14 cellular contexts compared by ENCODE assay signal in genomic region chr22:46011627-46012181, GRCh38. TPM values are rescaled to one million over a fixed set of nuclear protein-coding genes. Genes with fewer than 3 reads are reported as not detected.
A peak's percentile ranks its signal among the peaks of the same experiment; 100 is the strongest.
DNase-seq lines count a peak whose midpoint lies in the region; ATAC-seq and TF ChIP-seq lines count a peak whose summit lies in the region.
"Had no signal": no experiment of that assay in that cellular context is flagged by ENCODE, and none has a peak within 500 bp of the region (broad histone marks: within the 10 kb centered on the region; RNA-seq: fewer than 3 reads in every experiment).

No MANE protein-coding gene starts in this region.

- H3K9me3 Mint-ChIP-seq in CD4-positive, alpha-beta memory T cell = peaks cover 0 to 15% (median 6%) of the 10 kb centered on the region in 8 donors

- no peaks in the 10 kb centered on the region for H3K27me3 Mint-ChIP-seq in CD4-positive, alpha-beta memory T cell
- H3K27me3 Mint-ChIP-seq: activated CD4-positive, alpha-beta memory T cell treated with anti-CD3 and anti-CD28 coated beads, Interleukin-2, amount 10 ng/mL, durations not matched to agents 7 days and 5 days; activated naive CD8-positive, alpha-beta T cell had no signal

- peaks cover 0 to 9% of the 10 kb centered on the region in 2 donors for H3K9me3 ChIP-seq in CD4-positive, alpha-beta memory T cell (ENCODE audit: control insufficient read depth in 1 of 2, low read length in 2 of 2)
- no peaks in the 10 kb centered on the region for H3K9me3 ChIP-seq in sigmoid colon
- H3K9me3 ChIP-seq: tibial artery had no signal

- no peak overlapping the region for H3K27ac ChIP-seq in CD4-positive, alpha-beta memory T cell (ENCODE audit: low read depth, low read length)
- H3K27ac ChIP-seq in layer of hippocampus (ENCODE audit: low read depth, low read length) (peak overlapping the region; percentile 95), sigmoid colon (peak overlapping the region; percentile 87 to 99 (median 96))

- CTCF ChIA-PET in CD4-positive, alpha-beta memory T cell (lab: Charles Lee; ENCODE audit: partially characterized antibody) = interaction anchor here (0.8 to 6.3 kb wide), 7 partner anchors 11 to 108 kb away, joined by 3 to 81 read pairs (median 6); no protein-coding TSS in a partner anchor

- intact Hi-C loops in CD4-positive, alpha-beta memory T cell (cut with micrococcal nuclease) = loop anchor here (5.0 kb wide), 1 partner anchor 286 kb away; the partner anchor contains the start of gene GTSE1
- intact Hi-C loops in sigmoid colon (cut with DNase I) = loop anchor here (5.0 kb wide), 1 partner anchor 81 kb away; no protein-coding TSS in a partner anchor

- no peaks in the 10 kb centered on the region for H3K27me3 ChIP-seq in CD4-positive, alpha-beta memory T cell (ENCODE audit: insufficient read depth, low read length)
- H3K27me3 ChIP-seq in layer of hippocampus (ENCODE audit: control insufficient read depth, insufficient read depth, low read length) = no peaks in the 10 kb centered on the region
- no peaks in the 10 kb centered on the region for H3K27me3 ChIP-seq in sigmoid colon
- H3K27me3 ChIP-seq: tibial artery had no signal

- H3K27ac Mint-ChIP-seq in CD4-positive, alpha-beta memory T cell = peak overlapping the region in 3 of 7 donors; percentile 35 to 63 (median 42)
- H3K27ac Mint-ChIP-seq: activated CD4-positive, alpha-beta memory T cell treated with anti-CD3 and anti-CD28 coated beads, Interleukin-2, amount 10 ng/mL, durations not matched to agents 7 days and 5 days; activated naive CD8-positive, alpha-beta T cell had no signal

- TF ChIP-seq EP300 in sigmoid colon (IDR thresholded peaks at IDR 0.05) = no peak

- H3K4me3 Mint-ChIP-seq in CD4-positive, alpha-beta memory T cell = peak overlapping the region in 5 of 8 donors; percentile 10 to 71 (median 35)
- H3K4me3 Mint-ChIP-seq: activated CD4-positive, alpha-beta memory T cell treated with anti-CD3 and anti-CD28 coated beads, Interleukin-2, amount 10 ng/mL, durations not matched to agents 7 days and 5 days; activated naive CD8-positive, alpha-beta T cell had no signal

- no peaks in the 10 kb centered on the region for H3K36me3 ChIP-seq in CD4-positive, alpha-beta memory T cell (ENCODE audit: insufficient read depth, low read length)
- H3K36me3 ChIP-seq in sigmoid colon = no peaks in the 10 kb centered on the region
- H3K36me3 ChIP-seq: tibial artery had no signal

- H3K36me3 Mint-ChIP-seq in CD4-positive, alpha-beta memory T cell = no peaks in the 10 kb centered on the region
- H3K36me3 Mint-ChIP-seq: activated naive CD8-positive, alpha-beta T cell had no signal

- peaks cover 5 to 17% (median 9%) of the 10 kb centered on the region in 4 donors for H3K4me1 Mint-ChIP-seq in CD4-positive, alpha-beta memory T cell

- no peak for TF ChIP-seq CTCF in sigmoid colon (IDR thresholded peaks at IDR 0.05)

- no peak for ATAC-seq in GM18519 (IDR thresholded peaks at IDR 0.05; ENCODE audit: low FRiP score, unreplicated experiment)

- POLR2A ChIA-PET in CD4-positive, alpha-beta memory T cell (lab: Charles Lee; ENCODE audit: partially characterized antibody) = interaction anchor here (1.5 to 6.6 kb wide), 2 partner anchors 25 to 102 kb away, joined by 5 to 73 read pairs; no protein-coding TSS in a partner anchor

- WGBS in sigmoid colon, 2 donors = 87% methylated on average over 18 of the region's 18 CpGs

- TF ChIP-seq POLR2A in sigmoid colon (IDR thresholded peaks at IDR 0.05) = no peak

- no peak for DNase-seq in CD4-positive, alpha-beta memory T cell
- peak; percentile 49 for DNase-seq in astrocyte of the hippocampus (ENCODE audit: low read depth, low spot score)
- peak; percentile 64 for DNase-seq in sigmoid colon
- DNase-seq in activated CD4-positive, alpha-beta T cell treated with anti-CD3 and anti-CD28 coated beads, Interleukin-2, amount 50 U/mL, for 48 hours = no peak
- DNase-seq in GF-D8 (lab: John Stamatoyannopoulos, UW) = no peak
- DNase-seq in NCI-H1417 treated with DMSO at 0.1 percent for 48 hours (lab: John Stamatoyannopoulos, UW) = no peak
- DNase-seq: activated CD4-positive, alpha-beta memory T cell treated with anti-CD3 and anti-CD28 coated beads, Interleukin-2, amount 10 ng/mL, durations not matched to agents 7 days and 5 days; NCI-H187 treated with DMSO at 0.1 percent for 48 hours; stimulated activated CD4-positive, alpha-beta T cell treated with anti-CD3 and anti-CD28 coated beads, Interleukin-4, amount 100 ng/mL, for 24 hours had no signal

- no peak overlapping the region for H3K4me3 ChIP-seq in CD4-positive, alpha-beta memory T cell (ENCODE audit: low read length in 2 of 2)
- H3K4me3 ChIP-seq in sigmoid colon = no peak overlapping the region
- H3K4me3 ChIP-seq: tibial artery had no signal

- H3K4me1 ChIP-seq in CD4-positive, alpha-beta memory T cell (ENCODE audit: insufficient read depth, low read length) = peaks cover 9% of the 10 kb centered on the region
- peaks cover 0 to 49% (median 40%) of the 10 kb centered on the region in 4 donors for H3K4me1 ChIP-seq in sigmoid colon

RNA-seq across cellular contexts. Expression of gene WNT7B, which starts 34.7 kb away (rescaled TPM):
- total RNA-seq in CD4-positive, alpha-beta memory T cell = not detected
- not detected for polyA plus RNA-seq in CD4-positive, alpha-beta memory T cell
- not detected for total RNA-seq in sigmoid colon
- polyA plus RNA-seq in sigmoid colon = not detected
- total RNA-seq: activated CD4-positive, alpha-beta memory T cell treated with anti-CD3 and anti-CD28 coated beads, Interleukin-2, amount 10 ng/mL, durations not matched to agents 7 days and 5 days; T-helper 1 cell treated with Interleukin-12 subunit alpha and Interleukin-12 subunit beta and Interleukin-4 antibody, amounts not matched to agents 30 ng/mL and 1 ng/mL, for 36 hours had no signal

Comparison
In these comparisons a context has a peak if more than half of its experiments do, and no peak if none do; other contexts are left out.
1. DNase-seq: peak in astrocyte of the hippocampus (single experiment) and sigmoid colon (single experiment); none in CD4-positive, alpha-beta memory T cell (0 of 5), activated CD4-positive, alpha-beta T cell treated with anti-CD3 and anti-CD28 coated beads, Interleukin-2, amount 50 U/mL, for 48 hours (0 of 2), GF-D8 (single experiment) and NCI-H1417 treated with DMSO at 0.1 percent for 48 hours (single experiment).